ENCODE assay signal across 7 cellular contexts in genomic region chr16:56191807-56192643, GRCh38. TPM values are rescaled to one million over a fixed set of nuclear protein-coding genes. Genes with fewer than 3 reads are reported as not detected.
DNase-seq lines count a peak whose midpoint lies in the region; ATAC-seq and TF ChIP-seq lines count a peak whose summit lies in the region.

No MANE protein-coding gene starts in this region.

- intact Hi-C loops in activated CD4-positive, alpha-beta memory T cell treated with anti-CD3 and anti-CD28 coated beads for 36 hours (cut with micrococcal nuclease) = loop anchor here (1.0 to 10.0 kb wide), 3 partner anchors 7 to 720 kb away; partner anchors contain the start of gene BBS2

- H3K27me3 ChIP-seq in iPS DF 6.9 (ENCODE audit: control insufficient read depth, insufficient read depth, low read length) = peaks cover 3% of the 10 kb centered on the region; the same call in 1 of the 2 replicates

- H3K4me3 ChIP-seq in HFF-Myc (replicated peaks; ENCODE audit: low read depth, low read length) (peak overlapping the region; percentile 35; the same call in 1 of the 2 replicates), iPS DF 6.9 (ENCODE audit: low read length) (peak overlapping the region; percentile 59; the same call in 1 of the 2 replicates)

- TF ChIP-seq CTCF in HFF-Myc (IDR thresholded peaks at IDR 0.05; ENCODE audit: low read depth, low read length, missing control alignments) = no peak

- WGBS in iPS DF 6.9 (ENCODE audit: insufficient coverage, insufficient read length) = no CpG with 5 or more reads among the region's 50 CpGs

- POLR2A ChIA-PET in activated CD4-positive, alpha-beta memory T cell treated with anti-CD3 and anti-CD28 coated beads for 36 hours (lab: Charles Lee) = no interaction called here

- DNase-seq in HFF-Myc (ENCODE audit: extremely low read depth, low read depth) (no peak), iPS DF 6.9 (ENCODE audit: low read depth, low spot score) (no peak), NCI-H187 treated with DMSO at 0.1 percent for 48 hours (lab: John Stamatoyannopoulos, UW) (no peak)
- no peak for DNase-seq in activated CD4-positive, alpha-beta memory T cell treated with anti-CD3 and anti-CD28 coated beads for 36 hours

- H3K9me3 Mint-ChIP-seq in activated CD4-positive, alpha-beta memory T cell treated with anti-CD3 and anti-CD28 coated beads for 36 hours = no peaks in the 10 kb centered on the region
- H3K9me3 Mint-ChIP-seq in stimulated activated memory B cell treated with anti-CD40 and anti-IgM and Interleukin-4, amounts not matched to agents 10 μg/mL and 1 μg/mL and 100 μg/mL, for 72 hours = no peaks in the 10 kb centered on the region

- no peak overlapping the region for H3K27ac ChIP-seq in iPS DF 6.9 (ENCODE audit: low read length)

- no peak for ATAC-seq in stimulated activated memory B cell treated with anti-CD40 and anti-IgM and Interleukin-4, amounts not matched to agents 10 μg/mL and 1 μg/mL and 100 μg/mL, for 72 hours
- no peak for ATAC-seq in GM18873 (IDR thresholded peaks at IDR 0.05; ENCODE audit: low FRiP score, unreplicated experiment)
- no peak for ATAC-seq in HG03108 (IDR thresholded peaks at IDR 0.05; ENCODE audit: unreplicated experiment)

- H3K9me3 ChIP-seq in iPS DF 6.9 (ENCODE audit: control insufficient read depth, insufficient read depth, low read length) = no peaks in the 10 kb centered on the region

- peaks cover 6% of the 10 kb centered on the region; the same call in 1 of the 2 replicates for H3K4me1 ChIP-seq in iPS DF 6.9 (ENCODE audit: control insufficient read depth, insufficient read depth, low read length)

- no peaks in the 10 kb centered on the region for H3K36me3 ChIP-seq in iPS DF 6.9 (ENCODE audit: control insufficient read depth, insufficient read depth, low read length)

- peaks cover 32% of the 10 kb centered on the region for H3K4me1 Mint-ChIP-seq in activated CD4-positive, alpha-beta memory T cell treated with anti-CD3 and anti-CD28 coated beads for 36 hours (ENCODE audit: low read depth)
- peaks cover 37% of the 10 kb centered on the region for H3K4me1 Mint-ChIP-seq in stimulated activated memory B cell treated with anti-CD40 and anti-IgM and Interleukin-4, amounts not matched to agents 10 μg/mL and 1 μg/mL and 100 μg/mL, for 72 hours

- H3K4me3 Mint-ChIP-seq in activated CD4-positive, alpha-beta memory T cell treated with anti-CD3 and anti-CD28 coated beads for 36 hours = peak overlapping the region; percentile 69
- H3K4me3 Mint-ChIP-seq in stimulated activated memory B cell treated with anti-CD40 and anti-IgM and Interleukin-4, amounts not matched to agents 10 μg/mL and 1 μg/mL and 100 μg/mL, for 72 hours = peak overlapping the region; percentile 85

- CTCF ChIA-PET in activated CD4-positive, alpha-beta memory T cell treated with anti-CD3 and anti-CD28 coated beads for 36 hours (lab: Charles Lee) = interaction anchor here (2.5 kb wide), 1 partner anchor 11 kb away, joined by 10 read pairs; no protein-coding TSS in a partner anchor

- peaks cover 56% of the 10 kb centered on the region for H3K27me3 Mint-ChIP-seq in activated CD4-positive, alpha-beta memory T cell treated with anti-CD3 and anti-CD28 coated beads for 36 hours
- peaks cover 33% of the 10 kb centered on the region for H3K27me3 Mint-ChIP-seq in stimulated activated memory B cell treated with anti-CD40 and anti-IgM and Interleukin-4, amounts not matched to agents 10 μg/mL and 1 μg/mL and 100 μg/mL, for 72 hours

- H3K27ac Mint-ChIP-seq in activated CD4-positive, alpha-beta memory T cell treated with anti-CD3 and anti-CD28 coated beads for 36 hours = no peak overlapping the region
- H3K27ac Mint-ChIP-seq in stimulated activated memory B cell treated with anti-CD40 and anti-IgM and Interleukin-4, amounts not matched to agents 10 μg/mL and 1 μg/mL and 100 μg/mL, for 72 hours = peak overlapping the region; percentile 65

- no peaks in the 10 kb centered on the region for H3K36me3 Mint-ChIP-seq in activated CD4-positive, alpha-beta memory T cell treated with anti-CD3 and anti-CD28 coated beads for 36 hours
- H3K36me3 Mint-ChIP-seq in stimulated activated memory B cell treated with anti-CD40 and anti-IgM and Interleukin-4, amounts not matched to agents 10 μg/mL and 1 μg/mL and 100 μg/mL, for 72 hours = no peaks in the 10 kb centered on the region

RNA-seq across cellular contexts. Expression of gene GNAO1, which starts 0.7 kb away (rescaled TPM):
- 1 to 10 TPM; 1.3 to 1.4 TPM for total RNA-seq in activated CD4-positive, alpha-beta memory T cell treated with anti-CD3 and anti-CD28 coated beads for 36 hours
